Comparison of ENCODE assay signal across 1 cellular context in the genomic region with DNA sequence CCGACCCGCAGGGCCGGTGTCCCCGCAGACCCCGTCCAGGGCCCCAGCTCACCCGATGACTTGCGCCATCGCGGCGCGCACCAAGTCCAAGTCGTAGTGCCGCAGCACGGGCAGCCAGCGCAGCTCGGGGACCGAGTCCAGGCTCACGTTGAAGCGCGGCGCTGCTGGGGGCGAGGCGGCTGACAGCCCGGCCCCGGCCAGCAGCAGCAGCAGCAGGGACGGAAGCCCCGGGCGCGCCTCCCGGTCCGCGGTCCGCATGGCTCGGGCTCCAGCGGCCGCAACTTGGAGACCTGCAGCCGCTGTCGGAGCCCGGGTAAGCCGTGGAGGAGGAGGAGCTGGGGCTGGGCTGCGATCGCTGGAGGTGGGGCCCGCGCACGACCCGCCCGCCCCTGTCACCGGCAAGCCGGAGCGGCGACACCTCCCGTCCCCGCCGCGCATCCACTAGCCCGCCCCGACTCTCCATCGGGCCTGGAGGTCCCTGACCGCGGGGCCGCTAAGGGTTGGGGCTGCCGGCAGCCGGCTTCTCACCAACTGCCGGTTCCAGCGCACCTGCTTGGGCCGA.
A peak's percentile ranks its signal among the peaks of the same experiment; 100 is the strongest.
TF ChIP-seq lines count a peak whose summit lies in the region.

A gene (minus strand): TSS at position 322 of the 562 bp plus-strand sequence. CDS start 64 bp downstream, at position 258.

TF ChIP-seq in HepG2, 621 proteins besides CTCF, POLR2A, EP300 and RAD21 (continued from another document and continues in another):
- TF ChIP-seq, protein P1, sequence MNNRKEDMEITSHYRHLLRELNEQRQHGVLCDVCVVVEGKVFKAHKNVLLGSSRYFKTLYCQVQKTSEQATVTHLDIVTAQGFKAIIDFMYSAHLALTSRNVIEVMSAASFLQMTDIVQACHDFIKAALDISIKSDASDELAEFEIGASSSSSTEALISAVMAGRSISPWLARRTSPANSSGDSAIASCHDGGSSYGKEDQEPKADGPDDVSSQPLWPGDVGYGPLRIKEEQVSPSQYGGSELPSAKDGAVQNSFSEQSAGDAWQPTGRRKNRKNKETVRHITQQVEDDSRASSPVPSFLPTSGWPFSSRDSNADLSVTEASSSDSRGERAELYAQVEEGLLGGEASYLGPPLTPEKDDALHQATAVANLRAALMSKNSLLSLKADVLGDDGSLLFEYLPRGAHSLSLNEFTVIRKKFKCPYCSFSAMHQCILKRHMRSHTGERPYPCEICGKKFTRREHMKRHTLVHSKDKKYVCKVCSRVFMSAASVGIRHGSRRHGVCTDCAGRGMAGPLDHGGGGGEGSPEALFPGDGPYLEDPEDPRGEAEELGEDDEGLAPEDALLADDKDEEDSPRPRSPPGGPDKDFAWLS (CRISPR knock-in tag; IDR thresholded peaks at IDR 0.05; ENCODE audit: borderline replicate concordance), result peak; percentile 72; the same call in 1 of the 2 replicates
- TF ChIP-seq ZNF563 (CRISPR knock-in tag; IDR thresholded peaks at IDR 0.05), result peak; percentile 70
- TF ChIP-seq SRSF9 (IDR thresholded peaks at IDR 0.05; ENCODE audit: borderline replicate concordance, insufficient read depth, low read depth, low read length, poor library complexity, severe bottlenecking), result no peak
- no peak for TF ChIP-seq ELF4 (CRISPR knock-in tag; IDR thresholded peaks at IDR 0.05; ENCODE audit: borderline replicate concordance)
- TF ChIP-seq, protein P2, sequence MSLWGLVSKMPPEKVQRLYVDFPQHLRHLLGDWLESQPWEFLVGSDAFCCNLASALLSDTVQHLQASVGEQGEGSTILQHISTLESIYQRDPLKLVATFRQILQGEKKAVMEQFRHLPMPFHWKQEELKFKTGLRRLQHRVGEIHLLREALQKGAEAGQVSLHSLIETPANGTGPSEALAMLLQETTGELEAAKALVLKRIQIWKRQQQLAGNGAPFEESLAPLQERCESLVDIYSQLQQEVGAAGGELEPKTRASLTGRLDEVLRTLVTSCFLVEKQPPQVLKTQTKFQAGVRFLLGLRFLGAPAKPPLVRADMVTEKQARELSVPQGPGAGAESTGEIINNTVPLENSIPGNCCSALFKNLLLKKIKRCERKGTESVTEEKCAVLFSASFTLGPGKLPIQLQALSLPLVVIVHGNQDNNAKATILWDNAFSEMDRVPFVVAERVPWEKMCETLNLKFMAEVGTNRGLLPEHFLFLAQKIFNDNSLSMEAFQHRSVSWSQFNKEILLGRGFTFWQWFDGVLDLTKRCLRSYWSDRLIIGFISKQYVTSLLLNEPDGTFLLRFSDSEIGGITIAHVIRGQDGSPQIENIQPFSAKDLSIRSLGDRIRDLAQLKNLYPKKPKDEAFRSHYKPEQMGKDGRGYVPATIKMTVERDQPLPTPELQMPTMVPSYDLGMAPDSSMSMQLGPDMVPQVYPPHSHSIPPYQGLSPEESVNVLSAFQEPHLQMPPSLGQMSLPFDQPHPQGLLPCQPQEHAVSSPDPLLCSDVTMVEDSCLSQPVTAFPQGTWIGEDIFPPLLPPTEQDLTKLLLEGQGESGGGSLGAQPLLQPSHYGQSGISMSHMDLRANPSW (CRISPR knock-in tag; IDR thresholded peaks at IDR 0.05; ENCODE audit: borderline replicate concordance), result peak; percentile 39; the same call in 1 of the 2 replicates
- no peak for TF ChIP-seq FOXK1 (CRISPR knock-in tag; IDR thresholded peaks at IDR 0.05; ENCODE audit: borderline replicate concordance, low read depth)
- 0 out of 2 replicates have a peak, but pooled peaks have one; percentile 34 for TF ChIP-seq FOXC1 (CRISPR knock-in tag; IDR thresholded peaks at IDR 0.05; ENCODE audit: borderline replicate concordance)
- TF ChIP-seq, protein P3, sequence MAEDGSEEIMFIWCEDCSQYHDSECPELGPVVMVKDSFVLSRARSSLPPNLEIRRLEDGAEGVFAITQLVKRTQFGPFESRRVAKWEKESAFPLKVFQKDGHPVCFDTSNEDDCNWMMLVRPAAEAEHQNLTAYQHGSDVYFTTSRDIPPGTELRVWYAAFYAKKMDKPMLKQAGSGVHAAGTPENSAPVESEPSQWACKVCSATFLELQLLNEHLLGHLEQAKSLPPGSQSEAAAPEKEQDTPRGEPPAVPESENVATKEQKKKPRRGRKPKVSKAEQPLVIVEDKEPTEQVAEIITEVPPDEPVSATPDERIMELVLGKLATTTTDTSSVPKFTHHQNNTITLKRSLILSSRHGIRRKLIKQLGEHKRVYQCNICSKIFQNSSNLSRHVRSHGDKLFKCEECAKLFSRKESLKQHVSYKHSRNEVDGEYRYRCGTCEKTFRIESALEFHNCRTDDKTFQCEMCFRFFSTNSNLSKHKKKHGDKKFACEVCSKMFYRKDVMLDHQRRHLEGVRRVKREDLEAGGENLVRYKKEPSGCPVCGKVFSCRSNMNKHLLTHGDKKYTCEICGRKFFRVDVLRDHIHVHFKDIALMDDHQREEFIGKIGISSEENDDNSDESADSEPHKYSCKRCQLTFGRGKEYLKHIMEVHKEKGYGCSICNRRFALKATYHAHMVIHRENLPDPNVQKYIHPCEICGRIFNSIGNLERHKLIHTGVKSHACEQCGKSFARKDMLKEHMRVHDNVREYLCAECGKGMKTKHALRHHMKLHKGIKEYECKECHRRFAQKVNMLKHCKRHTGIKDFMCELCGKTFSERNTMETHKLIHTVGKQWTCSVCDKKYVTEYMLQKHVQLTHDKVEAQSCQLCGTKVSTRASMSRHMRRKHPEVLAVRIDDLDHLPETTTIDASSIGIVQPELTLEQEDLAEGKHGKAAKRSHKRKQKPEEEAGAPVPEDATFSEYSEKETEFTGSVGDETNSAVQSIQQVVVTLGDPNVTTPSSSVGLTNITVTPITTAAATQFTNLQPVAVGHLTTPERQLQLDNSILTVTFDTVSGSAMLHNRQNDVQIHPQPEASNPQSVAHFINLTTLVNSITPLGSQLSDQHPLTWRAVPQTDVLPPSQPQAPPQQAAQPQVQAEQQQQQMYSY (CRISPR knock-in tag; IDR thresholded peaks at IDR 0.05), result 0 out of 2 replicates have a peak, but pooled peaks have one; percentile 29
- TF ChIP-seq ZBTB1 (CRISPR knock-in tag; IDR thresholded peaks at IDR 0.05; ENCODE audit: borderline replicate concordance), result 0 out of 2 replicates have a peak, but pooled peaks have one; percentile 31
- TF ChIP-seq, protein P4, sequence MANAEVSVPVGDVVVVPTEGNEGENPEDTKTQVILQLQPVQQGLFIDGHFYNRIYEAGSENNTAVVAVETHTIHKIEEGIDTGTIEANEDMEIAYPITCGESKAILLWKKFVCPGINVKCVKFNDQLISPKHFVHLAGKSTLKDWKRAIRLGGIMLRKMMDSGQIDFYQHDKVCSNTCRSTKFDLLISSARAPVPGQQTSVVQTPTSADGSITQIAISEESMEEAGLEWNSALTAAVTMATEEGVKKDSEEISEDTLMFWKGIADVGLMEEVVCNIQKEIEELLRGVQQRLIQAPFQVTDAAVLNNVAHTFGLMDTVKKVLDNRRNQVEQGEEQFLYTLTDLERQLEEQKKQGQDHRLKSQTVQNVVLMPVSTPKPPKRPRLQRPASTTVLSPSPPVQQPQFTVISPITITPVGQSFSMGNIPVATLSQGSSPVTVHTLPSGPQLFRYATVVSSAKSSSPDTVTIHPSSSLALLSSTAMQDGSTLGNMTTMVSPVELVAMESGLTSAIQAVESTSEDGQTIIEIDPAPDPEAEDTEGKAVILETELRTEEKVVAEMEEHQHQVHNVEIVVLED (CRISPR knock-in tag; IDR thresholded peaks at IDR 0.05; ENCODE audit: borderline replicate concordance), result peak; percentile 54
- TF ChIP-seq, protein P5, sequence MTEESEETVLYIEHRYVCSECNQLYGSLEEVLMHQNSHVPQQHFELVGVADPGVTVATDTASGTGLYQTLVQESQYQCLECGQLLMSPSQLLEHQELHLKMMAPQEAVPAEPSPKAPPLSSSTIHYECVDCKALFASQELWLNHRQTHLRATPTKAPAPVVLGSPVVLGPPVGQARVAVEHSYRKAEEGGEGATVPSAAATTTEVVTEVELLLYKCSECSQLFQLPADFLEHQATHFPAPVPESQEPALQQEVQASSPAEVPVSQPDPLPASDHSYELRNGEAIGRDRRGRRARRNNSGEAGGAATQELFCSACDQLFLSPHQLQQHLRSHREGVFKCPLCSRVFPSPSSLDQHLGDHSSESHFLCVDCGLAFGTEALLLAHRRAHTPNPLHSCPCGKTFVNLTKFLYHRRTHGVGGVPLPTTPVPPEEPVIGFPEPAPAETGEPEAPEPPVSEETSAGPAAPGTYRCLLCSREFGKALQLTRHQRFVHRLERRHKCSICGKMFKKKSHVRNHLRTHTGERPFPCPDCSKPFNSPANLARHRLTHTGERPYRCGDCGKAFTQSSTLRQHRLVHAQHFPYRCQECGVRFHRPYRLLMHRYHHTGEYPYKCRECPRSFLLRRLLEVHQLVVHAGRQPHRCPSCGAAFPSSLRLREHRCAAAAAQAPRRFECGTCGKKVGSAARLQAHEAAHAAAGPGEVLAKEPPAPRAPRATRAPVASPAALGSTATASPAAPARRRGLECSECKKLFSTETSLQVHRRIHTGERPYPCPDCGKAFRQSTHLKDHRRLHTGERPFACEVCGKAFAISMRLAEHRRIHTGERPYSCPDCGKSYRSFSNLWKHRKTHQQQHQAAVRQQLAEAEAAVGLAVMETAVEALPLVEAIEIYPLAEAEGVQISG (CRISPR knock-in tag; IDR thresholded peaks at IDR 0.05), result peak; percentile 65
- TF ChIP-seq, protein P6, sequence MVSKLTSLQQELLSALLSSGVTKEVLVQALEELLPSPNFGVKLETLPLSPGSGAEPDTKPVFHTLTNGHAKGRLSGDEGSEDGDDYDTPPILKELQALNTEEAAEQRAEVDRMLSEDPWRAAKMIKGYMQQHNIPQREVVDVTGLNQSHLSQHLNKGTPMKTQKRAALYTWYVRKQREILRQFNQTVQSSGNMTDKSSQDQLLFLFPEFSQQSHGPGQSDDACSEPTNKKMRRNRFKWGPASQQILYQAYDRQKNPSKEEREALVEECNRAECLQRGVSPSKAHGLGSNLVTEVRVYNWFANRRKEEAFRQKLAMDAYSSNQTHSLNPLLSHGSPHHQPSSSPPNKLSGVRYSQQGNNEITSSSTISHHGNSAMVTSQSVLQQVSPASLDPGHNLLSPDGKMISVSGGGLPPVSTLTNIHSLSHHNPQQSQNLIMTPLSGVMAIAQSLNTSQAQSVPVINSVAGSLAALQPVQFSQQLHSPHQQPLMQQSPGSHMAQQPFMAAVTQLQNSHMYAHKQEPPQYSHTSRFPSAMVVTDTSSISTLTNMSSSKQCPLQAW (CRISPR knock-in tag; IDR thresholded peaks at IDR 0.05), result no peak
- 0 out of 2 replicates have a peak, but pooled peaks have one; percentile 28 for TF ChIP-seq KAT8 (CRISPR knock-in tag; IDR thresholded peaks at IDR 0.05)
- 0 out of 2 replicates have a peak, but pooled peaks have one; percentile 10 for TF ChIP-seq GATAD1 (CRISPR knock-in tag; IDR thresholded peaks at IDR 0.05)
- TF ChIP-seq, protein P7, sequence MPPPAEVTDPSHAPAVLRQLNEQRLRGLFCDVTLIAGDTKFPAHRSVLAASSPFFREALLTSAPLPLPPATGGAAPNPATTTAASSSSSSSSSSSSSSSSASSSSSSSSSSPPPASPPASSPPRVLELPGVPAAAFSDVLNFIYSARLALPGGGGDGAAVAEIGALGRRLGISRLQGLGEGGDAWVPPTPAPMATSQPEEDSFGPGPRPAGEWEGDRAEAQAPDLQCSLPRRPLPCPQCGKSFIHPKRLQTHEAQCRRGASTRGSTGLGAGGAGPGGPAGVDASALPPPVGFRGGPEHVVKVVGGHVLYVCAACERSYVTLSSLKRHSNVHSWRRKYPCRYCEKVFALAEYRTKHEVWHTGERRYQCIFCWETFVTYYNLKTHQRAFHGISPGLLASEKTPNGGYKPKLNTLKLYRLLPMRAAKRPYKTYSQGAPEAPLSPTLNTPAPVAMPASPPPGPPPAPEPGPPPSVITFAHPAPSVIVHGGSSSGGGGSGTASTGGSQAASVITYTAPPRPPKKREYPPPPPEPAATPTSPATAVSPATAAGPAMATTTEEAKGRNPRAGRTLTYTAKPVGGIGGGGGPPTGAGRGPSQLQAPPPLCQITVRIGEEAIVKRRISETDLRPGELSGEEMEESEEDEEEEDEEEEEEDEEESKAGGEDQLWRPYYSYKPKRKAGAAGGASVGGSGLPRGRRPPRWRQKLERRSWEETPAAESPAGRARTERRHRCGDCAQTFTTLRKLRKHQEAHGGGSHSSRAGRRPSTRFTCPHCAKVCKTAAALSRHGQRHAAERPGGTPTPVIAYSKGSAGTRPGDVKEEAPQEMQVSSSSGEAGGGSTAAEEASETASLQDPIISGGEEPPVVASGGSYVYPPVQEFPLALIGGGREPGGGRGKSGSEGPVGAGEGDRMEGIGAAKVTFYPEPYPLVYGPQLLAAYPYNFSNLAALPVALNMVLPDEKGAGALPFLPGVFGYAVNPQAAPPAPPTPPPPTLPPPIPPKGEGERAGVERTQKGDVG (CRISPR knock-in tag; IDR thresholded peaks at IDR 0.05; ENCODE audit: borderline replicate concordance), result peak; percentile 83
- peak; percentile 96 for TF ChIP-seq GTF3A (CRISPR knock-in tag; conservative IDR thresholded peaks at IDR 0.05)
- peak; percentile 28 for TF ChIP-seq ZNF883 (CRISPR knock-in tag; IDR thresholded peaks at IDR 0.05; ENCODE audit: not compliant biosample characterization)
- TF ChIP-seq, protein P8, sequence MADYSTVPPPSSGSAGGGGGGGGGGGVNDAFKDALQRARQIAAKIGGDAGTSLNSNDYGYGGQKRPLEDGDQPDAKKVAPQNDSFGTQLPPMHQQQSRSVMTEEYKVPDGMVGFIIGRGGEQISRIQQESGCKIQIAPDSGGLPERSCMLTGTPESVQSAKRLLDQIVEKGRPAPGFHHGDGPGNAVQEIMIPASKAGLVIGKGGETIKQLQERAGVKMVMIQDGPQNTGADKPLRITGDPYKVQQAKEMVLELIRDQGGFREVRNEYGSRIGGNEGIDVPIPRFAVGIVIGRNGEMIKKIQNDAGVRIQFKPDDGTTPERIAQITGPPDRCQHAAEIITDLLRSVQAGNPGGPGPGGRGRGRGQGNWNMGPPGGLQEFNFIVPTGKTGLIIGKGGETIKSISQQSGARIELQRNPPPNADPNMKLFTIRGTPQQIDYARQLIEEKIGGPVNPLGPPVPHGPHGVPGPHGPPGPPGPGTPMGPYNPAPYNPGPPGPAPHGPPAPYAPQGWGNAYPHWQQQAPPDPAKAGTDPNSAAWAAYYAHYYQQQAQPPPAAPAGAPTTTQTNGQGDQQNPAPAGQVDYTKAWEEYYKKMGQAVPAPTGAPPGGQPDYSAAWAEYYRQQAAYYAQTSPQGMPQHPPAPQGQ (CRISPR knock-in tag; IDR thresholded peaks at IDR 0.05; ENCODE audit: borderline replicate concordance), result no peak
- TF ChIP-seq ATF7-NPFF (CRISPR knock-in tag; IDR thresholded peaks at IDR 0.05; ENCODE audit: low read depth), result peak; percentile 71; the same call in 1 of the 2 replicates
- TF ChIP-seq, protein P9, sequence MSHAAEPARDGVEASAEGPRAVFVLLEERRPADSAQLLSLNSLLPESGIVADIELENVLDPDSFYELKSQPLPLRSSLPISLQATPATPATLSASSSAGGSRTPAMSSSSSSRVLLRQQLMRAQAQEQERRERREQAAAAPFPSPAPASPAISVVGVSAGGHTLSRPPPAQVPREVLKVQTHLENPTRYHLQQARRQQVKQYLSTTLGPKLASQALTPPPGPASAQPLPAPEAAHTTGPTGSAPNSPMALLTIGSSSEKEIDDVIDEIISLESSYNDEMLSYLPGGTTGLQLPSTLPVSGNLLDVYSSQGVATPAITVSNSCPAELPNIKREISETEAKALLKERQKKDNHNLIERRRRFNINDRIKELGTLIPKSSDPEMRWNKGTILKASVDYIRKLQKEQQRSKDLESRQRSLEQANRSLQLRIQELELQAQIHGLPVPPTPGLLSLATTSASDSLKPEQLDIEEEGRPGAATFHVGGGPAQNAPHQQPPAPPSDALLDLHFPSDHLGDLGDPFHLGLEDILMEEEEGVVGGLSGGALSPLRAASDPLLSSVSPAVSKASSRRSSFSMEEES (CRISPR knock-in tag; IDR thresholded peaks at IDR 0.05), result peak; percentile 16; the same call in 1 of the 2 replicates
- TF ChIP-seq HNRNPH1 (optimal IDR thresholded peaks at IDR 0.05; ENCODE audit: low read depth, low read length), result no peak
- no peak for TF ChIP-seq JARID2 (CRISPR knock-in tag; IDR thresholded peaks at IDR 0.05; ENCODE audit: insufficient replicate concordance)
